Comparison of ENCODE assay signal across 24 cellular contexts in genomic region chr15:98069256-98069655, GRCh38.
DNase-seq lines count a peak whose midpoint lies in the region; ATAC-seq, FAIRE-seq and TF ChIP-seq lines count a peak whose summit lies in the region.
"Had no signal": no experiment of that assay in that cellular context is flagged by ENCODE, and none has a peak within 500 bp of the region (broad histone marks: within the 10 kb centered on the region; RNA-seq: fewer than 3 reads in every experiment).

No MANE protein-coding gene starts in this region.

- H3K36me3 ChIP-seq in bronchial epithelial cell (ENCODE audit: control insufficient read depth, insufficient read depth, low read length) = no peaks in the 10 kb centered on the region
- no peaks in the 10 kb centered on the region for H3K36me3 ChIP-seq in H7 (replicated peaks; ENCODE audit: control insufficient read depth, insufficient read depth, low read length)

- H3K4me3 ChIP-seq in AG10803 (ENCODE audit: low read length) (no peak overlapping the region), bronchial epithelial cell (ENCODE audit: low read depth, low read length) (no peak overlapping the region), H7 (ENCODE audit: insufficient read depth, low read depth, low read length) (no peak overlapping the region)
- H3K4me3 ChIP-seq: GM23338, K562, PC-9, SK-N-MC had no signal

- ATAC-seq in GM21737 (IDR thresholded peaks at IDR 0.05; ENCODE audit: unreplicated experiment) = no peak
- ATAC-seq in HG03135 (IDR thresholded peaks at IDR 0.05; ENCODE audit: unreplicated experiment) = no peak
- ATAC-seq: CD8-positive, alpha-beta T cell; GM23338; HCT116; K562 had no signal

- FAIRE-seq in bronchial epithelial cell (lab: Jason Lieb, UNC) = no peak
- FAIRE-seq: GM18507, K562 had no signal

- DNase-seq in AG10803 (ENCODE audit: low read depth) (peak; percentile 50), HS-5 (ENCODE audit: low read depth) (peak; percentile 18), bronchial epithelial cell (ENCODE audit: low read depth) (peak; percentile 15), kidney tubule cell (ENCODE audit: low spot score) (peak; percentile 54), H7 (no peak), ACHN (no peak)
- DNase-seq: 8988T; Caco-2; CD8-positive, alpha-beta T cell; Kasumi-1; MV-4-11; NCI-H1105 treated with DMSO at 0.1 percent for 48 hours; NCI-H2029; NCI-H526 treated with DMSO at 0.1 percent for 48 hours; PC-9; RPMI8226; SHP77 treated with DMSO at 0.1 percent for 48 hours had no signal

- H3K27me3 ChIP-seq in bronchial epithelial cell (ENCODE audit: control insufficient read depth, insufficient read depth, low read length) (no peaks in the 10 kb centered on the region), H7 (ENCODE audit: control insufficient read depth, insufficient read depth, low read length) (no peaks in the 10 kb centered on the region)

- TF ChIP-seq CTCF in AG10803 (conservative IDR thresholded peaks at IDR 0.05; ENCODE audit: low read length) (no peak), bronchial epithelial cell (IDR thresholded peaks at IDR 0.05; ENCODE audit: insufficient read depth, low read length, severe bottlenecking) (no peak)

- in situ Hi-C loops in ACHN (cut with HindIII; ENCODE audit: low pct_ligation_motif_present, low pct_unique_long_range_greater_than_20kb, low sequenced_read_pairs) = no loop called here

Comparison
In these comparisons a context has a peak if more than half of its experiments do, and no peak if none do; other contexts are left out.
1. DNase-seq: peak in AG10803 (single experiment), HS-5 (single experiment), bronchial epithelial cell (single experiment) and kidney tubule cell (single experiment); none in H7 (single experiment) and ACHN (single experiment).